34 cellular contexts compared by ENCODE assay signal in the genomic region with DNA sequence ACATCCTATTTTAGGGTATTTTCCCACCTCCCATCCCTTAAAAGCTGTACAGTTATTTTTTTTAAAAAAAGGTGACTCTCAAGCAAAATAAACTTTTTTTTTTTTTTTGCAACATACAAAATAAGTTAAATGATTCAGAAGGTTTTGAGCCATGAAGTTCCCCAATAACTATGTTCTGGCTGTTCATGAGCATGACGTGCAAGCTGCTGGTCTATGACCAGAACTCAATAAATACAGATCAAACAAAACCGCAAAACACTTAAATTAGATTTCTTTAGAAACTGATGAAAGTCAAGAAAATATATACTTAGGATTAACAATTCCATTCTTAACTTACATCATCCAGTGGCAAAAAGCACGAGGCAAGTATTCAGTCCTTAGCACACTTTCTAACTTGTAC.
"Had no signal": no experiment of that assay in that cellular context is flagged by ENCODE, and none has a peak within 500 bp of the region (broad histone marks: within the 10 kb centered on the region; RNA-seq: fewer than 3 reads in every experiment).

No MANE protein-coding gene starts in this region.

- DNase-seq: activated CD4-positive, alpha-beta memory T cell treated with anti-CD3 and anti-CD28 coated beads for 36 hours; activated CD4-positive, alpha-beta T cell treated with anti-CD3 and anti-CD28 coated beads for 36 hours; activated CD4-positive, alpha-beta T cell treated with anti-CD3 and anti-CD28 coated beads, Interleukin-2, amount 50 U/mL, for 1 hour; activated CD8-positive, alpha-beta memory T cell treated with anti-CD3 and anti-CD28 coated beads, Interleukin-2, amount 50 U/mL, for 4 hours; activated naive CD4-positive, alpha-beta T cell treated with anti-CD3 and anti-CD28 coated beads, Interleukin-2, amount 10 ng/mL, durations not matched to agents 7 days and 5 days; activated naive CD8-positive, alpha-beta T cell treated with anti-CD3 and anti-CD28 coated beads, Interleukin-2, amount 50 U/mL, for 24 hours; activated T-cell treated with anti-CD3 and anti-CD28 coated beads for 4 hours; activated T-cell treated with anti-CD3 and anti-CD28 coated beads, Interleukin-2, amount 50 U/mL, for 4 hours; anterior cingulate cortex; caudate nucleus; cerebellar nuclear complex; KG1; MM.1S; NCI-H1105; NCI-H1417 treated with DMSO at 0.1 percent for 48 hours; NCI-H187 treated with DMSO at 0.1 percent for 48 hours; NCI-H2081; NCI-H226; NCI-H524 treated with DMSO at 0.1 percent for 48 hours; NK-92 treated with Interleukin-12 subunit alpha and Interleukin-12 subunit beta, amount 100 ng/mL, for 24 hours; PC-3; Peyer's patch; RPMI8226; SHP77 treated with DMSO at 0.1 percent for 48 hours; SK-N-SH had no signal

- H3K4me2 ChIP-seq: SK-N-SH had no signal

- H3K36me3 ChIP-seq: SJSA1 had no signal

- H3K9me3 Mint-ChIP-seq: activated CD4-positive, alpha-beta memory T cell treated with anti-CD3 and anti-CD28 coated beads for 36 hours; activated naive CD4-positive, alpha-beta T cell treated with anti-CD3 and anti-CD28 coated beads, Interleukin-2, amount 10 ng/mL, durations not matched to agents 7 days and 5 days; activated naive CD8-positive, alpha-beta T cell treated with anti-CD3 and anti-CD28 coated beads, Interleukin-2, amount 50 U/mL, for 24 hours; activated T-cell treated with anti-CD3 and anti-CD28 coated beads, Interleukin-2, amount 50 U/mL, for 4 hours; activated T-helper 1 cell treated with anti-CD3 and anti-CD28 coated beads, Interleukin-12 subunit alpha, Interleukin-12 subunit beta, Interleukin-2, Interleukin-4 antibody, amounts not matched to agents 30 ng/mL and 10 ng/mL and 1 ng/mL, durations not matched to agents 14 hours and 24 hours and 36 hours; brain; T-helper 1 cell treated with Interleukin-12 subunit alpha and Interleukin-12 subunit beta and Interleukin-4 antibody, amounts not matched to agents 30 μg/mL and 1 μg/mL, for 36 hours; T-helper 2 cell treated with Interferon-gamma antibody and Interleukin-4, amounts not matched to agents 5 μg/mL and 100 μg/mL, for 36 hours; WTC11 had no signal

- H3K4me3 Mint-ChIP-seq: activated CD4-positive, alpha-beta memory T cell treated with anti-CD3 and anti-CD28 coated beads for 36 hours; activated CD4-positive, alpha-beta T cell treated with anti-CD3 and anti-CD28 coated beads for 36 hours; activated naive CD4-positive, alpha-beta T cell treated with anti-CD3 and anti-CD28 coated beads, Interleukin-2, amount 10 ng/mL, durations not matched to agents 7 days and 5 days; activated naive CD8-positive, alpha-beta T cell; activated naive CD8-positive, alpha-beta T cell treated with anti-CD3 and anti-CD28 coated beads, Interleukin-2, amount 50 U/mL, for 24 hours; activated T-cell treated with anti-CD3 and anti-CD28 coated beads, Interleukin-2, amount 50 U/mL, for 4 hours; activated T-helper 1 cell treated with anti-CD3 and anti-CD28 coated beads, Interleukin-12 subunit alpha, Interleukin-12 subunit beta, Interleukin-2, Interleukin-4 antibody, amounts not matched to agents 30 ng/mL and 10 ng/mL and 1 ng/mL, durations not matched to agents 14 hours and 24 hours and 36 hours; brain; T-helper 1 cell treated with Interleukin-12 subunit alpha and Interleukin-12 subunit beta and Interleukin-4 antibody, amounts not matched to agents 30 μg/mL and 1 μg/mL, for 36 hours; T-helper 2 cell treated with Interferon-gamma antibody and Interleukin-4, amounts not matched to agents 5 μg/mL and 100 μg/mL, for 36 hours; WTC11 had no signal

- H3K27me3 ChIP-seq: Peyer's patch, SJSA1 had no signal

- FAIRE-seq: bronchial epithelial cell had no signal

- H3K4me3 ChIP-seq: Peyer's patch, SJSA1 had no signal

- H3K4me1 Mint-ChIP-seq: activated CD4-positive, alpha-beta T cell treated with anti-CD3 and anti-CD28 coated beads for 36 hours; activated naive CD4-positive, alpha-beta T cell treated with anti-CD3 and anti-CD28 coated beads, Interleukin-2, amount 10 ng/mL, durations not matched to agents 7 days and 5 days; activated naive CD8-positive, alpha-beta T cell treated with anti-CD3 and anti-CD28 coated beads, Interleukin-2, amount 50 U/mL, for 24 hours; WTC11 had no signal

- H3K27ac ChIP-seq: Peyer's patch, SJSA1 had no signal

- H3K27ac Mint-ChIP-seq: activated CD4-positive, alpha-beta memory T cell treated with anti-CD3 and anti-CD28 coated beads for 36 hours; activated CD4-positive, alpha-beta T cell treated with anti-CD3 and anti-CD28 coated beads for 36 hours; activated naive CD4-positive, alpha-beta T cell treated with anti-CD3 and anti-CD28 coated beads, Interleukin-2, amount 10 ng/mL, durations not matched to agents 7 days and 5 days; activated naive CD8-positive, alpha-beta T cell; activated naive CD8-positive, alpha-beta T cell treated with anti-CD3 and anti-CD28 coated beads, Interleukin-2, amount 50 U/mL, for 24 hours; activated T-helper 1 cell treated with anti-CD3 and anti-CD28 coated beads, Interleukin-12 subunit alpha, Interleukin-12 subunit beta, Interleukin-2, Interleukin-4 antibody, amounts not matched to agents 30 ng/mL and 10 ng/mL and 1 ng/mL, durations not matched to agents 14 hours and 24 hours and 36 hours; brain; T-helper 1 cell treated with Interleukin-12 subunit alpha and Interleukin-12 subunit beta and Interleukin-4 antibody, amounts not matched to agents 30 μg/mL and 1 μg/mL, for 36 hours; T-helper 2 cell treated with Interferon-gamma antibody and Interleukin-4, amounts not matched to agents 5 μg/mL and 100 μg/mL, for 36 hours had no signal

- ATAC-seq: activated CD4-positive, alpha-beta T cell treated with anti-CD3 and anti-CD28 coated beads for 36 hours; activated CD4-positive, CD25-positive, alpha-beta regulatory T cell treated with anti-CD3 and anti-CD28 coated beads, Interleukin-2, amount 50 U/mL, for 24 hours; activated naive CD8-positive, alpha-beta T cell treated with anti-CD3 and anti-CD28 coated beads, Interleukin-2, amount 50 U/mL, for 24 hours; activated T-cell treated with anti-CD3 and anti-CD28 coated beads, Interleukin-2, amount 50 U/mL, for 4 hours; PC-3; WTC11 had no signal

- H3K9me3 ChIP-seq: Peyer's patch, SJSA1, SK-N-SH had no signal

- H3K27me3 Mint-ChIP-seq: activated CD4-positive, alpha-beta memory T cell treated with anti-CD3 and anti-CD28 coated beads for 36 hours; activated CD4-positive, alpha-beta T cell treated with anti-CD3 and anti-CD28 coated beads for 36 hours; activated naive CD4-positive, alpha-beta T cell treated with anti-CD3 and anti-CD28 coated beads, Interleukin-2, amount 10 ng/mL, durations not matched to agents 7 days and 5 days; activated naive CD8-positive, alpha-beta T cell; activated naive CD8-positive, alpha-beta T cell treated with anti-CD3 and anti-CD28 coated beads, Interleukin-2, amount 50 U/mL, for 24 hours; brain had no signal

- H3K9ac ChIP-seq: SK-N-SH had no signal

- H3K36me3 Mint-ChIP-seq: activated naive CD8-positive, alpha-beta T cell had no signal

- H3K4me1 ChIP-seq: SJSA1 had no signal
